ENCODE assay signal across 11 cellular contexts in the genomic region with DNA sequence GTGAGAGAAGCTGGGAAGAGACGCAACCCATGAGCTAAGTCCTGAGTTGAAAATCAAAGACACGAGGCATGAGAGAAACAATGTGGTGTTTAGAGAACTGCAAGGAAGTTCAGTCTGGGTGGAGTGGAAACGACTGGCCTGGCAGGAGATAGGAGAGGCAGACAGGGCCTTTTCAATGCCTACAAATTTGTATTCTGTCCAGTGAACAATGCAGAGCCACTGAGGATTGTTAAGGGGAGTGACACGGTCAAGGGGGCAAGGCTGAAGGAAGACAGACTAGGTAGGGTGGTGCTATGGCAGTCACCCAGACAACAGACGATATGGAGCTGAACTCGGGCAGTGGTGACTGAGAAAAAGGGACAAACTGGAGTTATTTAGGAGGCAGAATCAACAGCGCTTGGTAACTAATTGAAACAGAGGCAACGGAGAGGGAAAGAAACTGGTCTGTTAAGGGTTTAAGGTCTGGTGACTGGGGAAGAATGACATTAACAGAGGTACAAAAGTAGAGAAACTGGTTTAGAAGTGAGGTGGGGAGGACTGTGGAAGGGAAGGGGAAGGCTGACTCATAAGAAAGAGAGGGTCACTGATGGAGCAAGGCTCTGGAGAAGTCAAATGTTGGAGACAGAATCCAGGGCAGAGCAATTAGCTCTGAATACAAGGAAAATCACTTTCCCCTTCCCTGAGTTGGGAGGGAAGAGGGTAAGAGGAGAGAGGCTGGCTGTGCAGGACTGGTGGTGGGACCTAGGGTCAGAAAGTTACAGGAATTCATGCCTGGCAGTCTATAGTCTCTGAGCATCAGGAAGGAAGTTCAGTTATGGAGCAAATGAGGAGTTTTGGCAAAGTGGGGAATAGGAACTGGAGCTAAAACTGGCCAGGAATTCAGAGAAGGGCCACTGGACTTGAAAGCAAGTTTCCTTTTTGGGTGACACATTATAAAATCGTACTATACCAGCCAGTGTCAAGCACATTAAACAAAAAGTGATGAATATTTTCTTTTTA.
DNase-seq lines count a peak whose midpoint lies in the region; ATAC-seq and TF ChIP-seq lines count a peak whose summit lies in the region.
"Had no signal": no experiment of that assay in that cellular context is flagged by ENCODE, and none has a peak within 500 bp of the region (broad histone marks: within the 10 kb centered on the region; RNA-seq: fewer than 3 reads in every experiment).

No MANE protein-coding gene starts in this region.

- H3K36me3 ChIP-seq in muscle layer of duodenum (ENCODE audit: control insufficient read depth in 1 of 2, insufficient read depth in 2 of 2, low read length in 2 of 2), result no peaks in the 10 kb centered on the region

- H3K4me1 ChIP-seq in muscle layer of duodenum (ENCODE audit: control insufficient read depth in 1 of 2, insufficient read depth in 2 of 2, low read length in 2 of 2), result peaks cover 0 to 20% of the 10 kb centered on the region in 2 donors

- H3K4me3 ChIP-seq in fibroblast of the aortic adventitia (ENCODE audit: low read depth, low read length), result no peak overlapping the region
- H3K4me3 ChIP-seq in muscle layer of duodenum (ENCODE audit: low read depth in 1 of 2, low read length in 2 of 2), result peak overlapping the region in 1 of 2 donors; percentile 12

- peak overlapping the region; percentile 71 for H3K27ac ChIP-seq in muscle layer of duodenum (ENCODE audit: low read length)

- no peaks in the 10 kb centered on the region for H3K9me3 ChIP-seq in muscle layer of duodenum (ENCODE audit: control insufficient read depth in 1 of 2, low read length in 2 of 2)

- H3K27me3 ChIP-seq in muscle layer of duodenum (ENCODE audit: low read depth, low read length), result no peaks in the 10 kb centered on the region

- no peak for DNase-seq in Right ventricle myocardium inferior (ENCODE audit: missing footprints)
- DNase-seq in cardiac septum (ENCODE audit: low spot score), result no peak
- peak; percentile 32 for DNase-seq in fibroblast of the aortic adventitia (ENCODE audit: low read depth)
- DNase-seq: activated CD4-positive, alpha-beta memory T cell treated with anti-CD3 and anti-CD28 coated beads, Interleukin-2, amount 10 ng/mL, durations not matched to agents 7 days and 5 days; activated naive CD8-positive, alpha-beta T cell treated with anti-CD3 and anti-CD28 coated beads, Interleukin-2, amount 50 U/mL, for 24 hours; NCI-H2081 had no signal

- intact Hi-C loops in Right ventricle myocardium inferior (cut with DNase I) (no loop called here), cardiac septum (cut with DNase I) (no loop called here)

- ATAC-seq in Right ventricle myocardium inferior (peak; percentile 48), GM18909 (IDR thresholded peaks at IDR 0.05; ENCODE audit: poor library complexity, unreplicated experiment) (no peak), HG03457 (IDR thresholded peaks at IDR 0.05; ENCODE audit: unreplicated experiment) (no peak), HG02970 (IDR thresholded peaks at IDR 0.05; ENCODE audit: low FRiP score, unreplicated experiment) (no peak), HG02973 (IDR thresholded peaks at IDR 0.05; ENCODE audit: unreplicated experiment) (no peak)
- ATAC-seq: activated naive CD8-positive, alpha-beta T cell treated with anti-CD3 and anti-CD28 coated beads, Interleukin-2, amount 50 U/mL, for 24 hours had no signal

- TF ChIP-seq CTCF in fibroblast of the aortic adventitia (IDR thresholded peaks at IDR 0.05; ENCODE audit: insufficient read depth, low read length), result no peak
